15 cellular contexts compared by ENCODE assay signal in genomic region chr11:2655834-2656622, GRCh38. TPM values are rescaled to one million over a fixed set of nuclear protein-coding genes. Genes with fewer than 3 reads are reported as not detected.
DNase-seq lines count a peak whose midpoint lies in the region; ATAC-seq and TF ChIP-seq lines count a peak whose summit lies in the region.
"Had no signal": no experiment of that assay in that cellular context is flagged by ENCODE, and none has a peak within 500 bp of the region (broad histone marks: within the 10 kb centered on the region; RNA-seq: fewer than 3 reads in every experiment).

No MANE protein-coding gene starts in this region.

- H3K4ac ChIP-seq in mesendoderm (ENCODE audit: low read depth, low read length): no peak overlapping the region

- no peak overlapping the region for H2BK120ac ChIP-seq in mesendoderm (ENCODE audit: low read depth, low read length)

- H3K79me1 ChIP-seq in mesendoderm (ENCODE audit: low read length): no peaks in the 10 kb centered on the region

- H3K27me3 ChIP-seq in brain microvascular endothelial cell (replicated peaks) (no peaks in the 10 kb centered on the region), mesendoderm (ENCODE audit: insufficient read depth, low read length, poor library complexity) (no peaks in the 10 kb centered on the region)

- no peak overlapping the region for H2AK5ac ChIP-seq in mesendoderm (ENCODE audit: low read length)

- no peak overlapping the region for H3K23ac ChIP-seq in mesendoderm (ENCODE audit: low read length)

- peak; percentile 48 for DNase-seq in Calu3
- DNase-seq in Kasumi-1 (lab: John Stamatoyannopoulos, UW): peak; percentile 10 to 11
- peak; percentile 21 for DNase-seq in brain microvascular endothelial cell
- DNase-seq in mesendoderm: peak; percentile 23
- DNase-seq in cortex of kidney (lab: John Stamatoyannopoulos, UW): no peak
- DNase-seq: activated CD4-positive, alpha-beta T cell treated with anti-CD3 and anti-CD28 coated beads, Interleukin-2, amount 10 ng/mL, durations not matched to agents 7 days and 5 days; amniotic stem cell; DMS 273 treated with DMSO at 0.1 percent for 48 hours; NCI-H187 had no signal

- no peak overlapping the region for H3K27ac Mint-ChIP-seq in Calu3 (ENCODE audit: unreplicated experiment)
- H3K27ac Mint-ChIP-seq: activated CD4-positive, alpha-beta T cell treated with anti-CD3 and anti-CD28 coated beads, Interleukin-2, amount 10 ng/mL, durations not matched to agents 7 days and 5 days had no signal

- H3K4me3 ChIP-seq in brain microvascular endothelial cell (ENCODE audit: low read depth, low read length) (no peak overlapping the region), mesendoderm (ENCODE audit: low read length) (no peak overlapping the region)
- H3K4me3 ChIP-seq: lung, skin epidermis had no signal

- no peak overlapping the region for H3K56ac ChIP-seq in mesendoderm (ENCODE audit: low read length)

- no peaks in the 10 kb centered on the region for H3K36me3 Mint-ChIP-seq in Calu3 (ENCODE audit: insufficient read depth, unreplicated experiment)

- CTCF ChIA-PET in Calu3 (lab: Charles Lee): interaction anchor here (0.7 kb wide), 1 partner anchor 122 kb away, joined by 3 read pairs; no protein-coding TSS in a partner anchor

- BruUV-seq in Calu3 (replicated peaks; lab: Mats Ljungman, UMichigan): no TSS peak

- H2BK5ac ChIP-seq in mesendoderm (ENCODE audit: low read length): no peak overlapping the region

- H3K79me2 ChIP-seq in mesendoderm (ENCODE audit: control insufficient read depth, insufficient read depth, low read length): no peaks in the 10 kb centered on the region

- no peak overlapping the region for H2BK15ac ChIP-seq in mesendoderm (replicated peaks; ENCODE audit: low read depth)

- no peak overlapping the region for H4K8ac ChIP-seq in mesendoderm (ENCODE audit: low read depth, low read length)

- in situ Hi-C loops in brain microvascular endothelial cell (cut with HindIII; ENCODE audit: low pct_ligation_motif_present, low sequenced_read_pairs): no loop called here

- no peak overlapping the region for H3K18ac ChIP-seq in mesendoderm (ENCODE audit: low read length)

- no peak overlapping the region for H3K4me3 Mint-ChIP-seq in Calu3 (ENCODE audit: low read depth, unreplicated experiment)
- H3K4me3 Mint-ChIP-seq: activated CD4-positive, alpha-beta T cell treated with anti-CD3 and anti-CD28 coated beads, Interleukin-2, amount 10 ng/mL, durations not matched to agents 7 days and 5 days had no signal

- WGBS in mesendoderm (ENCODE audit: extremely low coverage, insufficient coverage, low lambda C conversion rate): no CpG with 5 or more reads among the region's 6 CpGs

- H3K4me1 ChIP-seq in mesendoderm (ENCODE audit: control insufficient read depth, low read depth, low read length): no peaks in the 10 kb centered on the region

- intact Hi-C loops in Calu3 (cut with micrococcal nuclease; ENCODE audit: unreplicated experiment): no loop called here

- H3K27ac ChIP-seq in brain microvascular endothelial cell (no peak overlapping the region), mesendoderm (ENCODE audit: low read depth, low read length) (no peak overlapping the region)
- H3K27ac ChIP-seq: HL-60, skin epidermis had no signal

- peaks cover 14% of the 10 kb centered on the region for H3K4me1 Mint-ChIP-seq in Calu3 (ENCODE audit: low read depth, unreplicated experiment)
- H3K4me1 Mint-ChIP-seq: activated CD4-positive, alpha-beta T cell treated with anti-CD3 and anti-CD28 coated beads, Interleukin-2, amount 10 ng/mL, durations not matched to agents 7 days and 5 days had no signal

- peaks cover 5% of the 10 kb centered on the region for H3K9me3 Mint-ChIP-seq in Calu3 (ENCODE audit: low read depth, unreplicated experiment)

- no peak overlapping the region for H3K9ac ChIP-seq in mesendoderm (ENCODE audit: low read length)

- H3K36me3 ChIP-seq in brain microvascular endothelial cell (replicated peaks) (no peaks in the 10 kb centered on the region), mesendoderm (ENCODE audit: control insufficient read depth, insufficient read depth, low read length) (no peaks in the 10 kb centered on the region)

- no peak for ATAC-seq in GM21717 (IDR thresholded peaks at IDR 0.05; ENCODE audit: unreplicated experiment)
- ATAC-seq in GM21576 (IDR thresholded peaks at IDR 0.05; ENCODE audit: unreplicated experiment): no peak
- ATAC-seq in GM18517 (IDR thresholded peaks at IDR 0.05; ENCODE audit: unreplicated experiment): no peak

- no peak overlapping the region for H4K5ac ChIP-seq in mesendoderm (ENCODE audit: low read length)

- TF ChIP-seq CTCF in Calu3 (IDR thresholded peaks at IDR 0.05; ENCODE audit: unreplicated experiment) (no peak), brain microvascular endothelial cell (IDR thresholded peaks at IDR 0.05; ENCODE audit: low read depth, low read length, missing control alignments) (no peak)

- H3K27me3 Mint-ChIP-seq in Calu3 (ENCODE audit: unreplicated experiment): peaks cover 5% of the 10 kb centered on the region
- H3K27me3 Mint-ChIP-seq: activated CD4-positive, alpha-beta T cell treated with anti-CD3 and anti-CD28 coated beads, Interleukin-2, amount 10 ng/mL, durations not matched to agents 7 days and 5 days had no signal

- H3K4me2 ChIP-seq in mesendoderm (ENCODE audit: low read length): no peak overlapping the region

RNA-seq across cellular contexts. Expression of gene KCNQ1OT1, which starts 43.8 kb away (rescaled TPM):
- 1.2 and 1.3 TPM in 2 replicates for total RNA-seq in Calu3 (2022)
- polyA plus RNA-seq in mesendoderm (2013, experiment 1 of 2): 0.04 TPM
- polyA plus RNA-seq in mesendoderm (2013, experiment 2 of 2): 0.04 TPM
